ENCODE assay signal across 15 cellular contexts in genomic region chr12:25585021-25585523, GRCh38. TPM values are rescaled to one million over a fixed set of nuclear protein-coding genes. Genes with fewer than 3 reads are reported as not detected.
A peak's percentile ranks its signal among the peaks of the same experiment; 100 is the strongest.
DNase-seq lines count a peak whose midpoint lies in the region; ATAC-seq and TF ChIP-seq lines count a peak whose summit lies in the region.
"Had no signal": no experiment of that assay in that cellular context is flagged by ENCODE, and none has a peak within 500 bp of the region (broad histone marks: within the 10 kb centered on the region; RNA-seq: fewer than 3 reads in every experiment).

No MANE protein-coding gene starts in this region.

- no peak overlapping the region for H3K9ac ChIP-seq in Karpas-422 (ENCODE audit: low read length)
- H3K9ac ChIP-seq in MM.1S (ENCODE audit: low read length), result no peak overlapping the region

- H3K9me3 ChIP-seq in effector memory CD4-positive, alpha-beta T cell (ENCODE audit: control insufficient read depth, low read length), result no peaks in the 10 kb centered on the region
- H3K9me3 ChIP-seq in Karpas-422 (ENCODE audit: low read length) (no peaks in the 10 kb centered on the region), MM.1S (replicated peaks; ENCODE audit: insufficient read depth, low read length) (no peaks in the 10 kb centered on the region)
- H3K9me3 ChIP-seq: SJCRH30, thyroid gland had no signal

- no peak; the same call in 2 of the 3 replicates for ATAC-seq in SK-N-SH treated with all-trans-retinoic acid at 6 μM for 48 hours
- ATAC-seq in GM21447 (IDR thresholded peaks at IDR 0.05; ENCODE audit: unreplicated experiment), result no peak

- TF ChIP-seq CTCF in fibroblast of pulmonary artery (IDR thresholded peaks at IDR 0.05; ENCODE audit: low read length, missing control alignments) (no peak), MM.1S (IDR thresholded peaks at IDR 0.05; ENCODE audit: low read length) (no peak)

- H2AFZ ChIP-seq in ACC112 (ENCODE audit: low read length, unreplicated experiment), result no peak overlapping the region
- no peak overlapping the region for H2AFZ ChIP-seq in Karpas-422 (ENCODE audit: low read length)
- no peak overlapping the region for H2AFZ ChIP-seq in MM.1S (ENCODE audit: low read length)

- H3K36me3 ChIP-seq in ACC112 (ENCODE audit: insufficient read depth, low read length) (0 out of 2 replicates have a peak, but pooled peaks cover 3% of the 10 kb centered on the region), Karpas-422 (ENCODE audit: insufficient read depth, low read length) (no peaks in the 10 kb centered on the region), MM.1S (replicated peaks; ENCODE audit: insufficient read depth, low read length) (no peaks in the 10 kb centered on the region)
- H3K36me3 ChIP-seq in effector memory CD4-positive, alpha-beta T cell (ENCODE audit: control insufficient read depth, insufficient read depth, low read length), result no peaks in the 10 kb centered on the region
- H3K36me3 ChIP-seq: SJCRH30, thyroid gland had no signal

- H3K79me2 ChIP-seq in ACC112 (ENCODE audit: control insufficient read depth, insufficient read depth, low read length, unreplicated experiment) (no peaks in the 10 kb centered on the region), Karpas-422 (ENCODE audit: low read length) (no peaks in the 10 kb centered on the region), MM.1S (ENCODE audit: low read length) (no peaks in the 10 kb centered on the region)

- no peaks in the 10 kb centered on the region for H4K20me1 ChIP-seq in Karpas-422 (ENCODE audit: insufficient read depth, low read depth, low read length)
- no peaks in the 10 kb centered on the region for H4K20me1 ChIP-seq in MM.1S (ENCODE audit: insufficient read depth, low read length)

- H3K9me2 ChIP-seq in Karpas-422 (replicated peaks; ENCODE audit: insufficient read depth, low read length) (no peaks in the 10 kb centered on the region), MM.1S (replicated peaks; ENCODE audit: insufficient read depth, low read length) (no peaks in the 10 kb centered on the region)

- H3K27me3 ChIP-seq in ACC112 (ENCODE audit: insufficient read depth, low read length), result no peaks in the 10 kb centered on the region
- no peaks in the 10 kb centered on the region for H3K27me3 ChIP-seq in effector memory CD4-positive, alpha-beta T cell (replicated peaks; ENCODE audit: control insufficient read depth, insufficient read depth, low read length, poor library complexity, severe bottlenecking)
- no peaks in the 10 kb centered on the region for H3K27me3 ChIP-seq in Karpas-422 (ENCODE audit: low read length)
- no peaks in the 10 kb centered on the region for H3K27me3 ChIP-seq in MM.1S (replicated peaks; ENCODE audit: insufficient read depth, low read length)
- H3K27me3 ChIP-seq: SJCRH30, thyroid gland had no signal

- H3F3A ChIP-seq in MM.1S (ENCODE audit: insufficient read depth, low read length), result no peaks in the 10 kb centered on the region

- peak overlapping the region; percentile 23; the same call in 1 of the 2 replicates for H3K4me3 ChIP-seq in ACC112 (ENCODE audit: low read depth, low read length)
- no peak overlapping the region for H3K4me3 ChIP-seq in fibroblast of pulmonary artery (replicated peaks; ENCODE audit: low read depth, low read length)
- no peak overlapping the region for H3K4me3 ChIP-seq in effector memory CD4-positive, alpha-beta T cell (ENCODE audit: insufficient read depth, low read depth, low read length, poor library complexity, severe bottlenecking)
- H3K4me3 ChIP-seq in Karpas-422 (ENCODE audit: low read length), result no peak overlapping the region
- H3K4me3 ChIP-seq in MM.1S (ENCODE audit: low read length), result no peak overlapping the region
- H3K4me3 ChIP-seq: SJCRH30, thyroid gland had no signal

- peaks cover 11% of the 10 kb centered on the region for H3K4me1 ChIP-seq in ACC112 (ENCODE audit: control insufficient read depth, insufficient read depth, low read length, unreplicated experiment)
- no peaks in the 10 kb centered on the region for H3K4me1 ChIP-seq in effector memory CD4-positive, alpha-beta T cell (ENCODE audit: control insufficient read depth, insufficient read depth, low read length, poor library complexity, severe bottlenecking)
- no peaks in the 10 kb centered on the region for H3K4me1 ChIP-seq in Karpas-422 (ENCODE audit: low read length)
- H3K4me1 ChIP-seq in MM.1S (ENCODE audit: low read length), result no peaks in the 10 kb centered on the region
- H3K4me1 ChIP-seq: SJCRH30, thyroid gland had no signal

- peak; percentile 96 for DNase-seq in fibroblast of pulmonary artery (ENCODE audit: low read depth)
- DNase-seq in occipital lobe (lab: John Stamatoyannopoulos, UW), result peak; percentile 12
- no peak for DNase-seq in effector memory CD4-positive, alpha-beta T cell
- DNase-seq in Karpas-422, result no peak
- no peak for DNase-seq in MM.1S
- DNase-seq: activated CD4-positive, alpha-beta T cell treated with anti-CD3 and anti-CD28 coated beads, Interleukin-2, amount 50 U/mL, for 1 hour; activated naive CD8-positive, alpha-beta T cell treated with anti-CD3 and anti-CD28 coated beads for 36 hours; NCI-H2029; stimulated activated CD4-positive, alpha-beta T cell treated with anti-CD3 and anti-CD28 coated beads, Interleukin-2, amount 100 ng/mL, for 24 hours; thyroid gland had no signal

- no peak overlapping the region for H3K4me2 ChIP-seq in Karpas-422 (ENCODE audit: low read depth, low read length, poor library complexity, severe bottlenecking)
- H3K4me2 ChIP-seq in MM.1S (ENCODE audit: low read depth, low read length), result no peak overlapping the region

- H3K27ac ChIP-seq in ACC112 (ENCODE audit: low read depth, low read length) (peak overlapping the region; percentile 66), Karpas-422 (ENCODE audit: low read length) (no peak overlapping the region), MM.1S (ENCODE audit: low read length) (no peak overlapping the region)
- H3K27ac ChIP-seq in effector memory CD4-positive, alpha-beta T cell (ENCODE audit: insufficient read depth, low read length, poor library complexity, severe bottlenecking), result no peak overlapping the region
- H3K27ac ChIP-seq: SJCRH30, thyroid gland had no signal

TF ChIP-seq in SK-N-SH treated with all-trans-retinoic acid at 6 μM for 48 hours, 23 proteins besides CTCF, POLR2A, EP300 and RAD21:
- 0 out of 2 replicates have a peak, but pooled peaks have one; percentile 42 for TF ChIP-seq ISL1 (CRISPR knock-in tag; IDR thresholded peaks at IDR 0.05)
- TF ChIP-seq CSRNP3 (CRISPR knock-in tag; IDR thresholded peaks at IDR 0.05), result no peak

RNA-seq across cellular contexts. Expression of gene LMNTD1, which starts 32.0 kb away (rescaled TPM):
- total RNA-seq in occipital lobe, result 1.1 TPM
- total RNA-seq in Karpas-422 (2014; rRNA removed; shearing (Covaris generic); ENCODE audit: low replicate concordance), result not detected in 2 replicates
- total RNA-seq: activated naive CD8-positive, alpha-beta T cell treated with anti-CD3 and anti-CD28 coated beads for 36 hours; B cell; SJCRH30 had no signal

Comparison
In these comparisons a context has a peak if more than half of its experiments do, and no peak if none do; other contexts are left out.
1. DNase-seq: peak in fibroblast of pulmonary artery (single experiment) and occipital lobe (single experiment); none in effector memory CD4-positive, alpha-beta T cell (0 of 3), Karpas-422 (single experiment) and MM.1S (single experiment).